In the genomic region with DNA sequence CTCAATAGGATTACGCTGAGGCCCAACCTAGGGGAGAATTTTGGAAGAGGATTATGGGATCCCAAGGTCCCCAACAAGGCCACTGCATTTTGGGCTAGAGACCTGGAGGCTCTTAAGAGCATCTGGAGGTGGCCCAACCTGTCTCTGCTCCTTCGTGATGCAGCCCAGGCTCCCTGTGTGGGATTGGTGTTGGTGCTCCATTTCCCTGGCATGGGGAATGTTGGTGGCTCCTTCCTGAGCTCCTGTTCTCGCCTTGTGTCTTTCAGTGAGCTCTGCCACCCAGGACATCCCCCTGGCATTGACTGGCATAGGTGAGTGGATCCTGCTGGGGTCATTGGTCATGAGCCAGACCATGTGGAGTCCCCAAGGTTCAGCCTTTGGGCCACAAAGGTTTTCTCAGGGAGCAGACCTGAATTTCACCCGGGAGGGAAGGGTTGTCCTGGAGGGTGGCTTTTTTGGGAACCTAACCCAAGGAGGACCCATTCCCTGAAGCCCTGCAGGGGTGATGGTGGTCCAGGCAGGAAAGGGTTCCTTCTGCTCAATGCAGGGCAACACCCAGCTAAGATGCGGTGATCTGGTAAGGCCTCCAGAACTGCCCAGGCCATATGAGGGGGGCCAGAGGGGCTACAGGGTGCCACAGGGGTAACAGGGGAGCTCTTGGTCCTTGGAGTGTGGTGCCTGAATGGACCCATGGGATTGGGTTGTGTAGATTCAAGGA, we compare ENCODE assay signal across 13 cellular contexts.
DNase-seq lines count a peak whose midpoint lies in the region; ATAC-seq and TF ChIP-seq lines count a peak whose summit lies in the region.
"Had no signal": no experiment of that assay in that cellular context is flagged by ENCODE, and none has a peak within 500 bp of the region (broad histone marks: within the 10 kb centered on the region; RNA-seq: fewer than 3 reads in every experiment).

No MANE protein-coding gene starts in this region.

- ATAC-seq in heart right ventricle = no peak
- ATAC-seq: A549, HCT116, HepG2 had no signal

- H3K27ac Mint-ChIP-seq in chondrocyte (ENCODE audit: unreplicated experiment) = no peak overlapping the region
- H3K27ac Mint-ChIP-seq: CD4-positive, CD25-positive, alpha-beta regulatory T cell had no signal

- intact Hi-C loops in cardiac septum (cut with DNase I) (no loop called here), heart right ventricle (cut with DNase I) (no loop called here), posterior vena cava (cut with DNase I) (no loop called here)

- H3K36me3 Mint-ChIP-seq in chondrocyte (ENCODE audit: low read depth) = peaks cover 3% of the 10 kb centered on the region
- H3K36me3 Mint-ChIP-seq: CD4-positive, CD25-positive, alpha-beta regulatory T cell had no signal

- no peaks in the 10 kb centered on the region for H3K27me3 ChIP-seq in heart right ventricle

- no peaks in the 10 kb centered on the region for H3K4me1 Mint-ChIP-seq in chondrocyte (ENCODE audit: low read depth)
- H3K4me1 Mint-ChIP-seq: CD4-positive, CD25-positive, alpha-beta regulatory T cell had no signal

- TF ChIP-seq CTCF in heart right ventricle (IDR thresholded peaks at IDR 0.05) (no peak), chondrocyte (IDR thresholded peaks at IDR 0.05) (no peak)

- no peaks in the 10 kb centered on the region for H3K36me3 ChIP-seq in heart right ventricle

- peaks cover 35% of the 10 kb centered on the region for H3K9me3 Mint-ChIP-seq in chondrocyte (ENCODE audit: low read depth)

- no peak overlapping the region for H3K4me3 Mint-ChIP-seq in chondrocyte (ENCODE audit: unreplicated experiment)
- H3K4me3 Mint-ChIP-seq: CD4-positive, CD25-positive, alpha-beta regulatory T cell had no signal

- H3K27me3 Mint-ChIP-seq in chondrocyte (ENCODE audit: low read depth) = no peaks in the 10 kb centered on the region
- H3K27me3 Mint-ChIP-seq: CD4-positive, CD25-positive, alpha-beta regulatory T cell had no signal

- 66 to 72% methylated on average over 5 of the region's 5 CpGs for WGBS in heart right ventricle, 2 donors

- DNase-seq in cardiac septum (ENCODE audit: low spot score) = peak; percentile 31
- DNase-seq in heart right ventricle = no peak
- DNase-seq in chondrocyte (ENCODE audit: low spot score) = peak; percentile 34
- peak; percentile 23 for DNase-seq in posterior vena cava (ENCODE audit: low spot score)
- no peak for DNase-seq in T-helper 1 cell
- DNase-seq in COR-L47 (lab: John Stamatoyannopoulos, UW) = no peak
- DNase-seq in 8988T = no peak
- DNase-seq: Calu3; CD4-positive, CD25-positive, alpha-beta regulatory T cell; DMS 273 treated with DMSO at 0.1 percent for 48 hours had no signal

- H3K4me3 ChIP-seq in heart right ventricle = no peak overlapping the region
- H3K4me3 ChIP-seq: A549 had no signal

- H3K27ac ChIP-seq in heart right ventricle = no peak overlapping the region
- H3K27ac ChIP-seq: A549 had no signal

- no peaks in the 10 kb centered on the region for H3K4me1 ChIP-seq in heart right ventricle
- H3K4me1 ChIP-seq: A549 had no signal

- H3K9me3 ChIP-seq in heart right ventricle = peaks cover 0 to 91% (median 0%) of the 10 kb centered on the region in 11 donors
- H3K9me3 ChIP-seq: A549 had no signal

Comparison
In these comparisons a context has a peak if more than half of its experiments do, and no peak if none do; other contexts are left out.
1. DNase-seq: peak in cardiac septum (single experiment), chondrocyte (single experiment) and posterior vena cava (single experiment); none in heart right ventricle (0 of 2), T-helper 1 cell (0 of 5), COR-L47 (single experiment) and 8988T (single experiment).